9 cellular contexts compared by ENCODE assay signal in the genomic region with DNA sequence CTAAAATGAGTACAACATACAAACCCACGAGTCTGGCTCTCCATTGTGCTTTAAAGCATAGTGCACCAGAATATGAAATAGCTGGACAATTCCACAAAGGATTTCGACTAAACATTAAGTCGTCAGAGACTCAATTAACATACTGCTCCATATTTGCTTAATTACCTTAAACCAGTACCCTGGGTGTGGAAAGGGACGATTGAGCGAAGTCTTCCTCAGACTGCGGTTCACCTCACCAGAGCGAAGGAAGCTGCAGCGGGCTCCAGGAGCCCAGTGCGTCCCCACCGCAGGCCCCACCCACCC. TPM values are rescaled to one million over a fixed set of nuclear protein-coding genes. Genes with fewer than 3 reads are reported as not detected.
DNase-seq lines count a peak whose midpoint lies in the region; ATAC-seq lines count a peak whose summit lies in the region.
"Had no signal": no experiment of that assay in that cellular context is flagged by ENCODE, and none has a peak within 500 bp of the region (broad histone marks: within the 10 kb centered on the region; RNA-seq: fewer than 3 reads in every experiment).

No MANE protein-coding gene starts in this region.

- H3K9me3 Mint-ChIP-seq in central memory CD8-positive, alpha-beta T cell: no peaks in the 10 kb centered on the region
- no peaks in the 10 kb centered on the region for H3K9me3 Mint-ChIP-seq in naive thymus-derived CD8-positive, alpha-beta T cell

- peak overlapping the region; percentile 82 for H3K27ac Mint-ChIP-seq in central memory CD8-positive, alpha-beta T cell (ENCODE audit: low read depth)
- peak overlapping the region in 5 of 10 donors; percentile 44 to 95 (median 93) for H3K27ac Mint-ChIP-seq in naive thymus-derived CD8-positive, alpha-beta T cell

- peak overlapping the region; percentile 81 for H3K4me3 ChIP-seq in HUES6 (ENCODE audit: low read depth, low read length)

- POLR2A ChIA-PET in naive thymus-derived CD8-positive, alpha-beta T cell (lab: Charles Lee): interaction anchor here (0.8 to 1.2 kb wide), 6 partner anchors 9 to 1249 kb away, joined by 3 to 4 read pairs (median 3); partner anchors contain the start of genes ATR and PLS1

- peaks cover 7% of the 10 kb centered on the region for H3K4me1 Mint-ChIP-seq in central memory CD8-positive, alpha-beta T cell
- H3K4me1 Mint-ChIP-seq in naive thymus-derived CD8-positive, alpha-beta T cell: peaks cover 3 to 14% (median 10%) of the 10 kb centered on the region in 4 donors

- DNase-seq in NCI-H2029 treated with DMSO at 0.1 percent for 48 hours (lab: John Stamatoyannopoulos, UW) (peak; percentile 83), NCI-H2029 (lab: John Stamatoyannopoulos, UW) (no peak), NCI-H526 treated with DMSO at 0.1 percent for 48 hours (lab: John Stamatoyannopoulos, UW) (no peak), H4 (ENCODE audit: low spot score) (no peak), NCI-H2196 treated with DMSO at 0.1 percent for 48 hours (lab: John Stamatoyannopoulos, UW; ENCODE audit: unreplicated experiment) (no peak)
- DNase-seq in central memory CD8-positive, alpha-beta T cell (ENCODE audit: low spot score in 2 of 2): no peak
- DNase-seq in naive thymus-derived CD8-positive, alpha-beta T cell: peak in 3 of 10 donors; percentile 72 to 89 (median 78)

- peak overlapping the region; percentile 31 for H3K9ac ChIP-seq in HUES6 (ENCODE audit: low read length)

- peak overlapping the region; percentile 87 for H3K4me3 Mint-ChIP-seq in central memory CD8-positive, alpha-beta T cell
- H3K4me3 Mint-ChIP-seq in naive thymus-derived CD8-positive, alpha-beta T cell: peak overlapping the region; percentile 73 to 94 (median 88)

- H3K36me3 Mint-ChIP-seq in central memory CD8-positive, alpha-beta T cell (ENCODE audit: insufficient read depth): peaks cover 6% of the 10 kb centered on the region
- peaks cover 0 to 4% (median 0%) of the 10 kb centered on the region in 3 donors for H3K36me3 Mint-ChIP-seq in naive thymus-derived CD8-positive, alpha-beta T cell

- no peak for ATAC-seq in central memory CD8-positive, alpha-beta T cell (replicated peaks; ENCODE audit: extremely low read depth, poor library complexity, severe bottlenecking)
- no peak for ATAC-seq in naive thymus-derived CD8-positive, alpha-beta T cell

- no peak overlapping the region for H3K27ac ChIP-seq in HUES6 (ENCODE audit: low read depth, low read length)
- H3K27ac ChIP-seq: C4-2B had no signal

- no peaks in the 10 kb centered on the region for H3K27me3 ChIP-seq in HUES6 (ENCODE audit: control insufficient read depth, insufficient read depth, low read length)

- no peaks in the 10 kb centered on the region for H3K9me3 ChIP-seq in HUES6 (ENCODE audit: control insufficient read depth, insufficient read depth, low read depth, low read length)

- H3K27me3 Mint-ChIP-seq in central memory CD8-positive, alpha-beta T cell: peaks cover 39% of the 10 kb centered on the region
- H3K27me3 Mint-ChIP-seq in naive thymus-derived CD8-positive, alpha-beta T cell: peaks cover 18 to 38% (median 25%) of the 10 kb centered on the region in 5 donors

- no peaks in the 10 kb centered on the region for H3K4me1 ChIP-seq in HUES6 (ENCODE audit: control insufficient read depth, insufficient read depth, low read length)

- no peaks in the 10 kb centered on the region for H3K36me3 ChIP-seq in HUES6 (ENCODE audit: control insufficient read depth, insufficient read depth, low read length)

RNA-seq across cellular contexts. Expression of gene TRPC1, which starts 0.2 kb away (rescaled TPM):
- total RNA-seq in naive thymus-derived CD8-positive, alpha-beta T cell: 1 to 10 TPM; 4.5 to 5.2 TPM
- 1 to 10 TPM in 1 of 3 donors, under 1 TPM in 2; 0.66 to 1.7 (median 0.82) TPM for polyA plus RNA-seq in naive thymus-derived CD8-positive, alpha-beta T cell
- 9.8 and 18.0 TPM in 2 replicates for total RNA-seq in H4 (2014; rRNA removed; shearing (Covaris generic))
